8 cellular contexts compared by ENCODE assay signal in genomic region chr4:88284378-88285234, GRCh38. TPM values are rescaled to one million over a fixed set of nuclear protein-coding genes. Genes with fewer than 3 reads are reported as not detected.
DNase-seq lines count a peak whose midpoint lies in the region; ATAC-seq, FAIRE-seq and TF ChIP-seq lines count a peak whose summit lies in the region.

PPM1K (minus strand) TSS chr4:88284561; CDS start chr4:88278583, 5,978 bp downstream.

- H3K4me1 ChIP-seq in HUES64 (ENCODE audit: insufficient read depth, low read length) = peaks cover 6% of the 10 kb centered on the region; the same call in 1 of the 2 replicates
- peaks cover 60% of the 10 kb centered on the region for H3K4me1 ChIP-seq in OCI-LY1 (ENCODE audit: insufficient read depth, low read length, severe bottlenecking)
- H3K4me1 ChIP-seq in mesodermal cell (ENCODE audit: control insufficient read depth, insufficient read depth, low read length, poor library complexity, severe bottlenecking) = no peaks in the 10 kb centered on the region

- H3K9me3 ChIP-seq in HUES64 (ENCODE audit: insufficient read depth, low read depth, low read length) (no peaks in the 10 kb centered on the region), OCI-LY1 (ENCODE audit: low read length) (no peaks in the 10 kb centered on the region), mesodermal cell (ENCODE audit: control insufficient read depth, low read length) (no peaks in the 10 kb centered on the region)

- ATAC-seq in GM21447 (IDR thresholded peaks at IDR 0.05; ENCODE audit: unreplicated experiment) = peak; percentile 76

- no peaks in the 10 kb centered on the region for H3K9me2 ChIP-seq in OCI-LY1 (ENCODE audit: low read depth, low read length)

- no peak for TF ChIP-seq CTCF in OCI-LY1 (IDR thresholded peaks at IDR 0.05; ENCODE audit: low read length)

- H3K4me3 ChIP-seq in HUES64 (ENCODE audit: low read length) (peak within 1 kb of the TSS; percentile 93), OCI-LY1 (ENCODE audit: low read depth, low read length, poor library complexity, severe bottlenecking) (peak within 1 kb of the TSS; percentile 67), mesodermal cell (ENCODE audit: extremely low read depth, insufficient read depth, low read length, poor library complexity, severe bottlenecking) (peak within 1 kb of the TSS; percentile 71)

- H3K9ac ChIP-seq in HUES64 (ENCODE audit: low read depth, low read length) = peak within 1 kb of the TSS; percentile 78
- H3K9ac ChIP-seq in OCI-LY1 (ENCODE audit: low read length) = peak within 1 kb of the TSS; percentile 73

- peak; percentile 98 for FAIRE-seq in endometrium (lab: Jason Lieb, UNC)

- H3K79me2 ChIP-seq in OCI-LY1 (ENCODE audit: insufficient read depth, low read length) = peaks cover 33% of the 10 kb centered on the region

- peak within 1 kb of the TSS; percentile 92 for H3K4me2 ChIP-seq in OCI-LY1 (ENCODE audit: low read length)

- H3K36me3 ChIP-seq in HUES64 (ENCODE audit: insufficient read depth, low read length) (no peaks in the 10 kb centered on the region), OCI-LY1 (ENCODE audit: insufficient read depth, low read length) (no peaks in the 10 kb centered on the region; the same call in 1 of the 2 replicates), mesodermal cell (ENCODE audit: control insufficient read depth, insufficient read depth, low read length) (no peaks in the 10 kb centered on the region)

- peak within 1 kb of the TSS; percentile 29; the same call in 1 of the 2 replicates for H2AFZ ChIP-seq in OCI-LY1 (ENCODE audit: low read length)

- H3K27ac ChIP-seq in HUES64 (ENCODE audit: low read depth, low read length) (peak within 1 kb of the TSS; percentile 88; the same call in 1 of the 2 replicates), OCI-LY1 (ENCODE audit: low read depth, low read length, poor library complexity, severe bottlenecking) (peak within 1 kb of the TSS; percentile 98), mesodermal cell (ENCODE audit: low read depth, low read length, severe bottlenecking) (peak within 1 kb of the TSS; percentile 98)

- H3F3A ChIP-seq in OCI-LY1 (ENCODE audit: insufficient read depth, low read length) = no peaks in the 10 kb centered on the region

- WGBS in HUES64 = 2% methylated on average over 56 of the region's 56 CpGs
- WGBS in mesodermal cell (ENCODE audit: insufficient coverage in 2 of 2), 2 experiments = 0 to 1% methylated on average over 36 to 51 of the region's 56 CpGs

- peak; percentile 98 for DNase-seq in D341Med (ENCODE audit: low spot score)
- DNase-seq in activated CD8-positive, alpha-beta memory T cell treated with anti-CD3 and anti-CD28 coated beads, Interleukin-2, amount 50 U/mL, for 4 hours = peak; percentile 99
- peak; percentile 98 for DNase-seq in stimulated activated CD8-positive, alpha-beta memory T cell treated with anti-CD3 and anti-CD28 coated beads, Interleukin-15, amount 100 ng/mL, for 4 hours (ENCODE audit: low read depth in 2 of 2)

- no peaks in the 10 kb centered on the region for H4K20me1 ChIP-seq in OCI-LY1 (ENCODE audit: insufficient read depth, low read length)

- H3K27me3 ChIP-seq in HUES64 (ENCODE audit: insufficient read depth, low read length) (peaks cover 36% of the 10 kb centered on the region), OCI-LY1 (ENCODE audit: insufficient read depth, low read length) (no peaks in the 10 kb centered on the region)

RNA-seq across cellular contexts. Expression of gene PPM1K, which starts in this region (rescaled TPM):
- 3.5 TPM for polyA plus RNA-seq in HUES64 (2013, experiment 1 of 2)
- 4.3 TPM for polyA plus RNA-seq in HUES64 (2013, experiment 2 of 2)
- polyA plus RNA-seq in mesodermal cell (2013, experiment 1 of 2) = 12.5 TPM
- polyA plus RNA-seq in mesodermal cell (2013, experiment 2 of 2) = 10.3 TPM

Comparison
In these comparisons a context has a peak if more than half of its experiments do, and no peak if none do; other contexts are left out.
1. Peak in every context shown above with its lines: DNase-seq, ATAC-seq, H3K4me3 ChIP-seq and H3K27ac ChIP-seq.